ENCODE assay signal across 8 cellular contexts in the genomic region with DNA sequence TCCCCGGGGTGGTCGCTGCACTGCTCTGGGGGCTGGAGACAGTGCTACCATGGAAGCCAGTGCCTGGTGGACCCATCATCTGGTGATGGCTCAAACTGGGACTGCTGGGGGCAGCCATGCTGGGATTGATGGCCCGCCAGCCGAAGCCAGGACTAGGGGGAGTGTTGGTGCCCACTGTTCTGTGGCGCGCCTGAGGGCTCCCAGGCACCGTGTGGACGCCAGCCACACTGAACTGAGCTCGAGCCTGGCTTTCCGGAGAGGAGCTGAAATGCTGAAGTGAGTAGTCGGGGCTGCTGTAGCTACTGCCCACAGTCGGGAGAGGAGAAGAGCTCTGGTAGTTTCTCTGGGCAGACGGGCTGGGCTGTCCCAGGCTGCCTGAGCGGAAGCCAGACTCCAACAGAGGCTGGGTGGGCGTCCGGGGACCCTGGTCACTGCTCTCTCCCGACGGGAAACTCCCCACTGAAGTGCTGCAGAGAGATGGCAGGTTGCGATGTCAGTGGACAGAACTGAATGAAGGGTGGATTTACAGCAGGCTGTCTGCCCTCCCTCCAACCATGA.
"Had no signal": no experiment of that assay in that cellular context is flagged by ENCODE, and none has a peak within 500 bp of the region (broad histone marks: within the 10 kb centered on the region; RNA-seq: fewer than 3 reads in every experiment).

No MANE protein-coding gene starts in this region.

- H3K27ac ChIP-seq: suprapubic skin had no signal

- DNase-seq: cerebellar nuclear complex, dorsolateral prefrontal cortex, head of caudate nucleus, mammary epithelial cell had no signal

- H3K4me3 ChIP-seq: dorsolateral prefrontal cortex, smooth muscle cell, suprapubic skin had no signal

- H3K27me3 ChIP-seq: dorsolateral prefrontal cortex, suprapubic skin had no signal

- ATAC-seq: esophagus mucosa; stimulated activated memory B cell treated with anti-CD40 and anti-IgM and Interleukin-4, amounts not matched to agents 10 μg/mL and 1 μg/mL and 100 μg/mL, for 72 hours had no signal

- H3K9me3 ChIP-seq: suprapubic skin had no signal
